Comparison of ENCODE assay signal across 13 cellular contexts in the genomic region with DNA sequence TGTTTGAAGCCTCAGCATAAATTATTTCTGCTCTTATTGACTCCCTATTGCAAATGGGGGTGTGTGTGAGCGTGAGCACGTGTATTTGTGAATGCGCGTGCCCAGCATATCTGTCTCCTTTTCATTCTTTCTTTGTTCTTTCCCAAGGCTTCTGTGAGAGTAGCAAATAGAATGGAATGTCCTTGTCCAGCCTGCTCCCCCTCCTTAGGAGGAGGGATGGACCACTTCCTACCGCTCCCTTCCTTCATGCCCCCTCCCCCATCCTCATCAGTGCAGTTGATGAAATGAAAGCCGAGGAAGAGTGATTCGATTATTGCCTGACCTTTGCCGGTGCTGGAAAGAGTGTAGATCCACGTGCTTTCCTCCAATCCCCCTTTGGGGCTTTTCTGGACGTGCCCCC.
DNase-seq lines count a peak whose midpoint lies in the region; ATAC-seq and TF ChIP-seq lines count a peak whose summit lies in the region.
"Had no signal": no experiment of that assay in that cellular context is flagged by ENCODE, and none has a peak within 500 bp of the region (broad histone marks: within the 10 kb centered on the region; RNA-seq: fewer than 3 reads in every experiment).

No MANE protein-coding gene starts in this region.

- H3K4me1 ChIP-seq in osteoblast (ENCODE audit: insufficient read depth, low read length) = peaks cover 3% of the 10 kb centered on the region
- H3K4me1 ChIP-seq: prostate gland, upper lobe of right lung had no signal

- no peaks in the 10 kb centered on the region for H3K27me3 Mint-ChIP-seq in WTC11 (ENCODE audit: low read depth)

- peak overlapping the region; percentile 21 for H3K4me3 ChIP-seq in fibroblast of mammary gland (ENCODE audit: control insufficient read depth, low read depth, low read length)
- H3K4me3 ChIP-seq in osteoblast (ENCODE audit: insufficient read depth, low read length) = peak overlapping the region; percentile 11
- H3K4me3 ChIP-seq: prostate gland, upper lobe of right lung had no signal

- H3K9me3 ChIP-seq in osteoblast (ENCODE audit: low read depth, low read length) = no peaks in the 10 kb centered on the region
- H3K9me3 ChIP-seq: prostate gland, upper lobe of right lung had no signal

- H3K9me3 Mint-ChIP-seq in WTC11 = peaks cover 3% of the 10 kb centered on the region; the same call in 1 of the 2 replicates
- H3K9me3 Mint-ChIP-seq: endodermal cell had no signal

- no peaks in the 10 kb centered on the region for H3K36me3 Mint-ChIP-seq in WTC11

- H3K27ac ChIP-seq in osteoblast (ENCODE audit: low read depth, low read length) = no peak overlapping the region
- H3K27ac ChIP-seq: prostate gland, upper lobe of right lung had no signal

- no peak overlapping the region for H3K4me3 Mint-ChIP-seq in WTC11
- H3K4me3 Mint-ChIP-seq: endodermal cell had no signal

- POLR2A ChIA-PET in WTC11 (lab: Charles Lee) = no interaction called here

- H3K79me2 ChIP-seq in osteoblast (ENCODE audit: insufficient read depth, low read length) = no peaks in the 10 kb centered on the region

- H3K4me2 ChIP-seq in osteoblast (ENCODE audit: insufficient read depth, low read length) = peak overlapping the region; percentile 63

- ATAC-seq in WTC11 = peak; percentile 66
- ATAC-seq in GM18502 (IDR thresholded peaks at IDR 0.05; ENCODE audit: poor library complexity, unreplicated experiment) = no peak
- ATAC-seq in HG02623 (IDR thresholded peaks at IDR 0.05; ENCODE audit: unreplicated experiment) = no peak
- no peak for ATAC-seq in GM21423 (IDR thresholded peaks at IDR 0.05; ENCODE audit: unreplicated experiment)

- no peak overlapping the region for H3K27ac Mint-ChIP-seq in WTC11
- H3K27ac Mint-ChIP-seq: endodermal cell had no signal

- peak; percentile 25 for DNase-seq in AG20443 (ENCODE audit: low spot score)
- no peak for DNase-seq in WTC11 (ENCODE audit: low spot score)
- peak; percentile 15 for DNase-seq in fibroblast of mammary gland (ENCODE audit: low read depth)
- DNase-seq in osteoblast (ENCODE audit: insufficient read length, low spot score, missing footprints) = no peak
- no peak for DNase-seq in stimulated activated CD4-positive, alpha-beta T cell treated with anti-CD3 and anti-CD28 coated beads, Interleukin-12 subunit alpha, Interleukin-12 subunit beta, amount 100 ng/mL, for 4 hours
- DNase-seq: endodermal cell, NCI-H1436, NCI-H446, upper lobe of right lung had no signal

- no peak for TF ChIP-seq CTCF in WTC11 (IDR thresholded peaks at IDR 0.05)
- no peak for TF ChIP-seq CTCF in fibroblast of mammary gland (conservative IDR thresholded peaks at IDR 0.05; ENCODE audit: control insufficient read depth, insufficient read depth, low read depth, low read length)
- TF ChIP-seq CTCF in osteoblast (IDR thresholded peaks at IDR 0.05; ENCODE audit: extremely low read depth, low read depth, low read length) = no peak

- no peaks in the 10 kb centered on the region for H4K20me1 ChIP-seq in osteoblast (ENCODE audit: insufficient read depth, low read length)

- H2AFZ ChIP-seq in osteoblast (ENCODE audit: low read length) = no peak overlapping the region

- no peaks in the 10 kb centered on the region for H3K36me3 ChIP-seq in osteoblast (ENCODE audit: insufficient read depth, low read length)
- H3K36me3 ChIP-seq: prostate gland, upper lobe of right lung had no signal

- no peaks in the 10 kb centered on the region for H3K27me3 ChIP-seq in osteoblast (ENCODE audit: insufficient read depth, low read length)
- H3K27me3 ChIP-seq: upper lobe of right lung had no signal

- peaks cover 47% of the 10 kb centered on the region for H3K4me1 Mint-ChIP-seq in WTC11

- CTCF ChIA-PET in WTC11 (lab: Charles Lee) = no interaction called here

TF ChIP-seq in WTC11, 78 proteins besides CTCF, POLR2A, EP300 and RAD21:
- TF ChIP-seq PRDM15 (CRISPR knock-in tag; IDR thresholded peaks at IDR 0.05) = no peak

Comparison
In these comparisons a context has a peak if more than half of its experiments do, and no peak if none do; other contexts are left out.
1. DNase-seq: peak in AG20443 (single experiment) and fibroblast of mammary gland (single experiment); none in WTC11 (single experiment), osteoblast (single experiment) and stimulated activated CD4-positive, alpha-beta T cell treated with anti-CD3 and anti-CD28 coated beads, Interleukin-12 subunit alpha, Interleukin-12 subunit beta, amount 100 ng/mL, for 4 hours (single experiment).